ENCODE assay signal across 1 cellular context in genomic region chr4:28010543-28011235, GRCh38.
TF ChIP-seq lines count a peak whose summit lies in the region.

No MANE protein-coding gene starts in this region.

TF ChIP-seq in GM23338, 12 proteins besides CTCF, POLR2A, EP300 and RAD21 (continued from another document):
- TF ChIP-seq, protein P1, sequence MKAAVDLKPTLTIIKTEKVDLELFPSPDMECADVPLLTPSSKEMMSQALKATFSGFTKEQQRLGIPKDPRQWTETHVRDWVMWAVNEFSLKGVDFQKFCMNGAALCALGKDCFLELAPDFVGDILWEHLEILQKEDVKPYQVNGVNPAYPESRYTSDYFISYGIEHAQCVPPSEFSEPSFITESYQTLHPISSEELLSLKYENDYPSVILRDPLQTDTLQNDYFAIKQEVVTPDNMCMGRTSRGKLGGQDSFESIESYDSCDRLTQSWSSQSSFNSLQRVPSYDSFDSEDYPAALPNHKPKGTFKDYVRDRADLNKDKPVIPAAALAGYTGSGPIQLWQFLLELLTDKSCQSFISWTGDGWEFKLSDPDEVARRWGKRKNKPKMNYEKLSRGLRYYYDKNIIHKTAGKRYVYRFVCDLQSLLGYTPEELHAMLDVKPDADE (IDR thresholded peaks at IDR 0.05): no peak
- TF ChIP-seq ZNF331 (CRISPR knock-in tag; IDR thresholded peaks at IDR 0.05; ENCODE audit: low read depth) (no peak), POLR2AphosphoS5 (IDR thresholded peaks at IDR 0.05; ENCODE audit: low read depth) (no peak), EZH2phosphoT487 (IDR thresholded peaks at IDR 0.05; ENCODE audit: unreplicated experiment) (no peak), ZNF114 (CRISPR knock-in tag; IDR thresholded peaks at IDR 0.05) (no peak), REST (IDR thresholded peaks at IDR 0.05; ENCODE audit: unreplicated experiment) (no peak), CREB1 (CRISPR knock-in tag; IDR thresholded peaks at IDR 0.05; ENCODE audit: low read depth) (no peak), EZH2 (IDR thresholded peaks at IDR 0.05; ENCODE audit: low read depth, unreplicated experiment) (no peak)
